ENCODE assay signal across 15 cellular contexts in the genomic region with DNA sequence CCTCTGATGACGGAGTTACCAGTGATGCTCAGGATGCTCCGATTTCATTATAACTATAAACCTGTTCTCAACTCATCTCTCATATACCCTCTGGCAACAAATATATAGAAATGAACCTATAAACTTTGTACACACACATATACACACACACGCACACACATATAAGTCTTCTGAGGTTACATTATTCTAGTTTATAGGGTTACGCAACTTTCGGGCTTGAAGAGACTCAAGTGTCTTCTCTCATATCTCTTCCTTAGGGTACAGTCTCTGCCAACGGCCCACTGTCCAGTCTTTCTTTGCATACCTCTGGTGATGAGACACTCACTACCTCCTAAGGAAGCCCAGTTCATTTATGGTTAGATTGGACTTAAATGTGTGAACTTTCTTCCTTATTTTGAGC.
DNase-seq lines count a peak whose midpoint lies in the region; ATAC-seq, FAIRE-seq and TF ChIP-seq lines count a peak whose summit lies in the region.
"Had no signal": no experiment of that assay in that cellular context is flagged by ENCODE, and none has a peak within 500 bp of the region (broad histone marks: within the 10 kb centered on the region; RNA-seq: fewer than 3 reads in every experiment).

No MANE protein-coding gene starts in this region.

- DNase-seq in AG04450 (ENCODE audit: low read depth, low spot score) (no peak), HCEC 1CT (peak; percentile 6), astrocyte (ENCODE audit: low read depth) (no peak), iris pigment epithelial cell (ENCODE audit: low read depth) (peak; percentile 48), GM19240 (ENCODE audit: insufficient read length, low spot score) (no peak), DMS 273 (lab: John Stamatoyannopoulos, UW; ENCODE audit: unreplicated experiment) (no peak)
- DNase-seq: Caco-2, DMS153, GDM1, H9, NCI-H1417, NCI-H1930, NCI-H524, NCI-H82 had no signal

- TF ChIP-seq CTCF in AG04450 (IDR thresholded peaks at IDR 0.05; ENCODE audit: low read depth, low read length) (no peak), astrocyte (IDR thresholded peaks at IDR 0.05; ENCODE audit: insufficient read depth, low read depth, low read length) (no peak)

- peak overlapping the region; percentile 50 for H3K4me3 Mint-ChIP-seq in astrocyte (ENCODE audit: unreplicated experiment)
- H3K4me3 Mint-ChIP-seq: H9 had no signal

- H3K27ac Mint-ChIP-seq in astrocyte (ENCODE audit: unreplicated experiment): peak overlapping the region; percentile 55
- H3K27ac Mint-ChIP-seq: H9 had no signal

- H3K4me1 Mint-ChIP-seq in astrocyte (ENCODE audit: low read depth, unreplicated experiment): peaks cover 15% of the 10 kb centered on the region
- H3K4me1 Mint-ChIP-seq: H9 had no signal

- CTCF ChIA-PET in AG04450 (lab: Charles Lee): no interaction called here

- H3K9me3 ChIP-seq in AG04450 (ENCODE audit: control insufficient read depth, insufficient read depth, low read length): no peaks in the 10 kb centered on the region; the same call in 1 of the 2 replicates
- H3K9me3 ChIP-seq in astrocyte (ENCODE audit: insufficient read depth, low read depth, low read length): no peaks in the 10 kb centered on the region
- H3K9me3 ChIP-seq: Caco-2 had no signal

- peak overlapping the region; percentile 31 for H3K27ac ChIP-seq in AG04450 (ENCODE audit: low read depth, low read length)
- H3K27ac ChIP-seq in astrocyte (ENCODE audit: low read depth, low read length): no peak overlapping the region

- peak overlapping the region; percentile 21 for H3K4me2 ChIP-seq in astrocyte (ENCODE audit: low read length)

- H3K27me3 ChIP-seq in AG04450 (ENCODE audit: control insufficient read depth, insufficient read depth, low read length) (peaks cover 2% of the 10 kb centered on the region), astrocyte (ENCODE audit: insufficient read depth, low read length) (no peaks in the 10 kb centered on the region)

- no peaks in the 10 kb centered on the region for H3K36me3 Mint-ChIP-seq in astrocyte (ENCODE audit: low read depth, unreplicated experiment)

- H3K79me2 ChIP-seq in astrocyte (ENCODE audit: insufficient read depth, low read length): no peaks in the 10 kb centered on the region

- POLR2A ChIA-PET in AG04450 (lab: Yijun Ruan, JAX): no interaction called here

- H3K36me3 ChIP-seq in astrocyte (ENCODE audit: insufficient read depth, low read length): no peaks in the 10 kb centered on the region

- H2AFZ ChIP-seq in astrocyte (ENCODE audit: low read depth, low read length): no peak overlapping the region

- peaks cover 10% of the 10 kb centered on the region for H3K27me3 Mint-ChIP-seq in astrocyte (ENCODE audit: low read depth, unreplicated experiment)

- H3K9me3 Mint-ChIP-seq in astrocyte (ENCODE audit: unreplicated experiment): peaks cover 4% of the 10 kb centered on the region
- H3K9me3 Mint-ChIP-seq: H9 had no signal

- no peak for ATAC-seq in HG03025 (IDR thresholded peaks at IDR 0.05; ENCODE audit: low FRiP score, unreplicated experiment)

- H4K20me1 ChIP-seq in astrocyte (ENCODE audit: insufficient read depth, low read length): no peaks in the 10 kb centered on the region

- H3K4me3 ChIP-seq in AG04450 (ENCODE audit: low read depth, low read length) (no peak overlapping the region), astrocyte (ENCODE audit: insufficient read depth, low read depth, low read length) (no peak overlapping the region)

- FAIRE-seq in astrocyte (lab: Jason Lieb, UNC): no peak

- H3K4me1 ChIP-seq in astrocyte (ENCODE audit: insufficient read depth, low read length): peaks cover 21% of the 10 kb centered on the region
- H3K4me1 ChIP-seq: Caco-2 had no signal

- no peak overlapping the region for H3K9ac ChIP-seq in astrocyte (ENCODE audit: low read length)

Comparison
In these comparisons a context has a peak if more than half of its experiments do, and no peak if none do; other contexts are left out.
1. DNase-seq: peak in HCEC 1CT (single experiment) and iris pigment epithelial cell (single experiment); none in AG04450 (single experiment), astrocyte (single experiment), GM19240 (single experiment) and DMS 273 (single experiment).